Comparison of ENCODE assay signal across 10 cellular contexts in the genomic region with DNA sequence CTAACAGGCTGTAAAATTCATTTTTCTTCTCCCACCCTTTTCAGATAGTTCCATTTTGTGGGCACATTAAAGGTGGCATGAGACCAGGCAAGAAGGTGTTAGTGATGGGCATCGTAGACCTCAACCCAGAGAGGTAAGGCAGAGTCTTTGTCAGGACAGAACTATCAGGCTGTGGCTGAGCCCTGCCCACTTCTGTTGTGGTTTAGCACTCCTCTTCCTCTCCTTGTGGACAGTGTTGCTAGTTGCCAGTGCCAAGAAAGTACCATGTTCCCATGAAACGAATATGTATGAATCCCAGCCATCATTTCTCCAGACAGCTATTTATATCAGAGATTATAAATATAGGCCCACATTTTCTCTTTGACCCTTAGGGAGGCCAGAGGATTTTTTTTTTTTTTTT. TPM values are rescaled to one million over a fixed set of nuclear protein-coding genes. Genes with fewer than 3 reads are reported as not detected.
DNase-seq lines count a peak whose midpoint lies in the region; ATAC-seq and TF ChIP-seq lines count a peak whose summit lies in the region.
"Had no signal": no experiment of that assay in that cellular context is flagged by ENCODE, and none has a peak within 500 bp of the region (broad histone marks: within the 10 kb centered on the region; RNA-seq: fewer than 3 reads in every experiment).

No MANE protein-coding gene starts in this region.

- H3K27me3 Mint-ChIP-seq in T-helper 2 cell treated with Interferon-gamma antibody and Interleukin-4, amounts not matched to agents 5 μg/mL and 100 μg/mL, for 36 hours (ENCODE audit: low read depth): peaks cover 50% of the 10 kb centered on the region
- no peaks in the 10 kb centered on the region for H3K27me3 Mint-ChIP-seq in stimulated activated naive B cell treated with anti-CD40 and anti-IgM and Interleukin-4, amounts not matched to agents 10 μg/mL and 1 μg/mL and 100 μg/mL, for 72 hours

- H3K4me1 Mint-ChIP-seq in T-helper 2 cell treated with Interferon-gamma antibody and Interleukin-4, amounts not matched to agents 5 μg/mL and 100 μg/mL, for 36 hours (ENCODE audit: low read depth): peaks cover 8% of the 10 kb centered on the region
- peaks cover 12 to 26% of the 10 kb centered on the region in 2 donors for H3K4me1 Mint-ChIP-seq in stimulated activated naive B cell treated with anti-CD40 and anti-IgM and Interleukin-4, amounts not matched to agents 10 μg/mL and 1 μg/mL and 100 μg/mL, for 72 hours

- H3K9me3 ChIP-seq in left ventricle myocardium inferior (replicated peaks): no peaks in the 10 kb centered on the region
- H3K9me3 ChIP-seq: pancreas had no signal

- H3K4me3 Mint-ChIP-seq in T-helper 2 cell treated with Interferon-gamma antibody and Interleukin-4, amounts not matched to agents 5 μg/mL and 100 μg/mL, for 36 hours: peak overlapping the region; percentile 78
- H3K4me3 Mint-ChIP-seq in stimulated activated naive B cell treated with anti-CD40 and anti-IgM and Interleukin-4, amounts not matched to agents 10 μg/mL and 1 μg/mL and 100 μg/mL, for 72 hours: peak overlapping the region; percentile 78 to 84

- no peaks in the 10 kb centered on the region for H3K27me3 ChIP-seq in left ventricle myocardium inferior (ENCODE audit: low read depth)
- H3K27me3 ChIP-seq: pancreas had no signal

- H3K27ac ChIP-seq in left ventricle myocardium inferior (replicated peaks): peak overlapping the region; percentile 96

- H3K9me3 Mint-ChIP-seq in T-helper 2 cell treated with Interferon-gamma antibody and Interleukin-4, amounts not matched to agents 5 μg/mL and 100 μg/mL, for 36 hours: no peaks in the 10 kb centered on the region
- no peaks in the 10 kb centered on the region for H3K9me3 Mint-ChIP-seq in stimulated activated naive B cell treated with anti-CD40 and anti-IgM and Interleukin-4, amounts not matched to agents 10 μg/mL and 1 μg/mL and 100 μg/mL, for 72 hours

- ATAC-seq in stimulated activated naive B cell treated with anti-CD40 and anti-IgM and Interleukin-4, amounts not matched to agents 10 μg/mL and 1 μg/mL and 100 μg/mL, for 72 hours (replicated peaks): no peak
- ATAC-seq in HG03521 (IDR thresholded peaks at IDR 0.05; ENCODE audit: unreplicated experiment) (no peak), GM19023 (IDR thresholded peaks at IDR 0.05; ENCODE audit: unreplicated experiment) (no peak)

- DNase-seq in T-helper 2 cell treated with Interferon-gamma antibody and Interleukin-4, amounts not matched to agents 5 μg/mL and 100 μg/mL, for 36 hours (ENCODE audit: low spot score): no peak
- DNase-seq in T-helper 2 cell (no peak), SW480 (ENCODE audit: low spot score) (peak; percentile 44), left ventricle myocardium inferior (no peak), anterior cingulate cortex (lab: John Stamatoyannopoulos, UW) (no peak)
- no peak for DNase-seq in stimulated activated naive B cell treated with anti-CD40 and anti-IgM and Interleukin-4, amounts not matched to agents 10 μg/mL and 1 μg/mL and 100 μg/mL, for 72 hours
- DNase-seq: cerebellar nuclear complex had no signal

- peak overlapping the region; percentile 87 for H3K4me3 ChIP-seq in left ventricle myocardium inferior

- intact Hi-C loops in left ventricle myocardium inferior (cut with micrococcal nuclease): no loop called here

- TF ChIP-seq CTCF in left ventricle myocardium inferior (IDR thresholded peaks at IDR 0.05; ENCODE audit: borderline replicate concordance): peak; percentile 17

- H3K27ac Mint-ChIP-seq in T-helper 2 cell treated with Interferon-gamma antibody and Interleukin-4, amounts not matched to agents 5 μg/mL and 100 μg/mL, for 36 hours: no peak overlapping the region
- no peak overlapping the region for H3K27ac Mint-ChIP-seq in stimulated activated naive B cell treated with anti-CD40 and anti-IgM and Interleukin-4, amounts not matched to agents 10 μg/mL and 1 μg/mL and 100 μg/mL, for 72 hours

- peaks cover 40% of the 10 kb centered on the region for H3K36me3 ChIP-seq in left ventricle myocardium inferior

- peaks cover 43% of the 10 kb centered on the region for H3K4me1 ChIP-seq in left ventricle myocardium inferior

- no peaks in the 10 kb centered on the region for H3K36me3 Mint-ChIP-seq in T-helper 2 cell treated with Interferon-gamma antibody and Interleukin-4, amounts not matched to agents 5 μg/mL and 100 μg/mL, for 36 hours (ENCODE audit: low read depth)
- no peaks in the 10 kb centered on the region for H3K36me3 Mint-ChIP-seq in stimulated activated naive B cell treated with anti-CD40 and anti-IgM and Interleukin-4, amounts not matched to agents 10 μg/mL and 1 μg/mL and 100 μg/mL, for 72 hours

RNA-seq across cellular contexts. Expression of a gene that starts 1.6 kb away (rescaled TPM):
- total RNA-seq in left ventricle myocardium inferior: 8.1 TPM
